ENCODE assay signal across 20 cellular contexts in genomic region chr21:34499116-34499515, GRCh38. TPM values are rescaled to one million over a fixed set of nuclear protein-coding genes. Genes with fewer than 3 reads are reported as not detected.
"Had no signal": no experiment of that assay in that cellular context is flagged by ENCODE, and none has a peak within 500 bp of the region (broad histone marks: within the 10 kb centered on the region; RNA-seq: fewer than 3 reads in every experiment).

No MANE protein-coding gene starts in this region.

- ATAC-seq: left colon had no signal

- H3K27ac Mint-ChIP-seq: endodermal cell, naive B cell, nephron progenitor cell, type B pancreatic cell had no signal

- H3K4me1 ChIP-seq: right atrium auricular region, stomach had no signal

- H2AFZ ChIP-seq: hepatocyte had no signal

- H3K4me1 Mint-ChIP-seq: naive B cell, nephron progenitor cell had no signal

- H3K79me2 ChIP-seq: hepatocyte had no signal

- DNase-seq: effector CD4-positive, alpha-beta T cell; endodermal cell; erythroblast; foreskin melanocyte; mesendoderm; naive B cell; nephron progenitor cell; ovary; small intestine; stimulated activated CD4-positive, alpha-beta T cell treated with anti-CD3 and anti-CD28 coated beads, Interleukin-12 subunit alpha, Interleukin-12 subunit beta, amount 100 ng/mL, for 4 hours; stimulated activated naive CD4-positive, alpha-beta T cell; stomach; substantia nigra had no signal

- H3K4me3 ChIP-seq: coronary artery, hepatocyte, lung, ovary, right atrium auricular region, stomach had no signal

- H3K36me3 ChIP-seq: ovary, right atrium auricular region, stomach had no signal

- H3K4me2 ChIP-seq: hepatocyte had no signal

- H3K9me3 ChIP-seq: ovary had no signal

- H3K4me3 Mint-ChIP-seq: endodermal cell, nephron progenitor cell, type B pancreatic cell had no signal

- H3K27me3 ChIP-seq: hepatocyte, ovary, right atrium auricular region, stomach had no signal

- H3K27me3 Mint-ChIP-seq: type B pancreatic cell had no signal

- H3K27ac ChIP-seq: coronary artery, hepatocyte, ovary, right atrium auricular region, stomach had no signal

RNA-seq across cellular contexts. Expression of gene KCNE1, which starts 12.9 kb away (rescaled TPM):
- total RNA-seq: kidney epithelial cell had no signal
